ENCODE assay signal across 1 cellular context in the genomic region with DNA sequence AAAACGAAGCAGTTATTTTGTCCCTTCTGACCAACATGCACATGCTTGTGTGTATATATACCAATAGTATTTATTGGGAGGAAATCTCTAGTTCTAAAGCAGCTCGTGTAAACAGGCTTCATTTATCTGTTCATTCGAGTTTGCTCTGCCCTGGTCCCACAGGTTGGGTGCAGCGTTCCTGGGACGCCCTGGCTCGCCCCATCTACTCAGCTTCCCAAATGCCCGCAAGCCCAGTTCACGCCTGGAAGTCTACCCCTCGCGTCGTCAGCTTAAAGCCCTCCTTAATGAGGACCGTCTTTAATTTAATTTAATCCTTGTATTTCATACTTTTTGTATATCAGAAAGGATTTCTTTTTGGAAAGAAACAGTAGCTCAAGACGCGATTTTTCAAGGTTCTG.
TF ChIP-seq lines count a peak whose summit lies in the region.

No MANE protein-coding gene starts in this region.

TF ChIP-seq in neural cell, 6 proteins besides CTCF, POLR2A, EP300 and RAD21 (continued from another document):
- TF ChIP-seq, protein P1, sequence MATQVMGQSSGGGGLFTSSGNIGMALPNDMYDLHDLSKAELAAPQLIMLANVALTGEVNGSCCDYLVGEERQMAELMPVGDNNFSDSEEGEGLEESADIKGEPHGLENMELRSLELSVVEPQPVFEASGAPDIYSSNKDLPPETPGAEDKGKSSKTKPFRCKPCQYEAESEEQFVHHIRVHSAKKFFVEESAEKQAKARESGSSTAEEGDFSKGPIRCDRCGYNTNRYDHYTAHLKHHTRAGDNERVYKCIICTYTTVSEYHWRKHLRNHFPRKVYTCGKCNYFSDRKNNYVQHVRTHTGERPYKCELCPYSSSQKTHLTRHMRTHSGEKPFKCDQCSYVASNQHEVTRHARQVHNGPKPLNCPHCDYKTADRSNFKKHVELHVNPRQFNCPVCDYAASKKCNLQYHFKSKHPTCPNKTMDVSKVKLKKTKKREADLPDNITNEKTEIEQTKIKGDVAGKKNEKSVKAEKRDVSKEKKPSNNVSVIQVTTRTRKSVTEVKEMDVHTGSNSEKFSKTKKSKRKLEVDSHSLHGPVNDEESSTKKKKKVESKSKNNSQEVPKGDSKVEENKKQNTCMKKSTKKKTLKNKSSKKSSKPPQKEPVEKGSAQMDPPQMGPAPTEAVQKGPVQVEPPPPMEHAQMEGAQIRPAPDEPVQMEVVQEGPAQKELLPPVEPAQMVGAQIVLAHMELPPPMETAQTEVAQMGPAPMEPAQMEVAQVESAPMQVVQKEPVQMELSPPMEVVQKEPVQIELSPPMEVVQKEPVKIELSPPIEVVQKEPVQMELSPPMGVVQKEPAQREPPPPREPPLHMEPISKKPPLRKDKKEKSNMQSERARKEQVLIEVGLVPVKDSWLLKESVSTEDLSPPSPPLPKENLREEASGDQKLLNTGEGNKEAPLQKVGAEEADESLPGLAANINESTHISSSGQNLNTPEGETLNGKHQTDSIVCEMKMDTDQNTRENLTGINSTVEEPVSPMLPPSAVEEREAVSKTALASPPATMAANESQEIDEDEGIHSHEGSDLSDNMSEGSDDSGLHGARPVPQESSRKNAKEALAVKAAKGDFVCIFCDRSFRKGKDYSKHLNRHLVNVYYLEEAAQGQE (IDR thresholded peaks at IDR 0.05; ENCODE audit: borderline replicate concordance), result no peak
- TF ChIP-seq SMC3 (conservative IDR thresholded peaks at IDR 0.05; ENCODE audit: poor library complexity), result no peak
- no peak for TF ChIP-seq TAF1 (IDR thresholded peaks at IDR 0.05; ENCODE audit: low read depth)
